11 cellular contexts compared by ENCODE assay signal in the genomic region with DNA sequence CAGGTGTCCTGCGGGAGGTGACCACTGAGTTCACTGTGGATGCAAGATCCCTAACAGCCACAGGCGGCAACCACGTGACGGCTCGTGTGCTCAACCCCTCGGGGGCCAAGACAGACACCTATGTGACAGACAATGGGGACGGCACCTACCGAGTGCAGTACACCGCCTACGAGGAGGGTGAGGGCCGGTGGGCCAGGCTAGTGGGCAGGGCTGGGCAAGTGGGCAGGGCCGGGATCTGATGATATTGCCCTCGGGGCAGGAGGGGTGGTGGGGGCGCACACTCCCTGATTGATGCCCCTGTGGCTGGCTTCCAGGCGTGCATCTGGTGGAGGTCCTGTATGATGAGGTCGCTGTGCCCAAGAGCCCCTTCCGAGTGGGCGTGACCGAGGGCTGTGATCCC.
"Had no signal": no experiment of that assay in that cellular context is flagged by ENCODE, and none has a peak within 500 bp of the region (broad histone marks: within the 10 kb centered on the region; RNA-seq: fewer than 3 reads in every experiment).

No MANE protein-coding gene starts in this region.

- H3K4me1 Mint-ChIP-seq: nephron had no signal

- H3K4me3 ChIP-seq: sigmoid colon, stomach had no signal

- H3K9me3 Mint-ChIP-seq: naive B cell, nephron had no signal

- DNase-seq: effector memory CD4-positive, alpha-beta T cell; mesendoderm; naive B cell; sigmoid colon; small intestine; stimulated activated CD4-positive, alpha-beta T cell treated with anti-CD3 and anti-CD28 coated beads, Interleukin-12 subunit alpha, Interleukin-12 subunit beta, amount 100 ng/mL, for 4 hours; stimulated activated naive CD4-positive, alpha-beta T cell; stomach; trophoblast cell had no signal

- H3K4me3 Mint-ChIP-seq: naive B cell, nephron had no signal

- ATAC-seq: esophagus mucosa had no signal

- H3K27me3 ChIP-seq: sigmoid colon, stomach had no signal

- H3K36me3 Mint-ChIP-seq: naive B cell had no signal

- H3K27ac ChIP-seq: stomach had no signal

- H3K9me3 ChIP-seq: sigmoid colon, stomach had no signal

- H3K27ac Mint-ChIP-seq: nephron had no signal
